In genomic region chrX:72498782-72499181, GRCh38 we compare ENCODE assay signal across 21 cellular contexts.
DNase-seq lines count a peak whose midpoint lies in the region; ATAC-seq lines count a peak whose summit lies in the region.
"Had no signal": no experiment of that assay in that cellular context is flagged by ENCODE, and none has a peak within 500 bp of the region (broad histone marks: within the 10 kb centered on the region; RNA-seq: fewer than 3 reads in every experiment).

No MANE protein-coding gene starts in this region.

- no peak overlapping the region for H2BK120ac ChIP-seq in mesendoderm (ENCODE audit: low read depth, low read length)

- no peak overlapping the region for H3K9ac ChIP-seq in mesendoderm (ENCODE audit: low read length)
- H3K9ac ChIP-seq: BLaER1 treated with 17β-estradiol and CSF1 and Interleukin-3, amounts not matched to agents 10 nM and 100 nM had no signal

- no peak overlapping the region for H3K18ac ChIP-seq in mesendoderm (ENCODE audit: low read length)

- no peak overlapping the region for H3K23ac ChIP-seq in mesendoderm (ENCODE audit: low read length)

- H3K4me2 ChIP-seq in mesendoderm (ENCODE audit: low read length), result no peak overlapping the region
- H3K4me2 ChIP-seq: BLaER1 treated with 17β-estradiol and CSF1 and Interleukin-3, amounts not matched to agents 10 nM and 100 nM had no signal

- H3K56ac ChIP-seq in mesendoderm (ENCODE audit: low read length), result no peak overlapping the region

- no peaks in the 10 kb centered on the region for H3K4me1 ChIP-seq in mesendoderm (ENCODE audit: control insufficient read depth, low read depth, low read length)
- H3K4me1 ChIP-seq: BLaER1 treated with 17β-estradiol and CSF1 and Interleukin-3, amounts not matched to agents 10 nM and 100 nM; esophagus muscularis mucosa; pancreas; transverse colon had no signal

- H2BK5ac ChIP-seq in mesendoderm (ENCODE audit: low read length), result no peak overlapping the region

- no peaks in the 10 kb centered on the region for H3K36me3 ChIP-seq in mesendoderm (ENCODE audit: control insufficient read depth, insufficient read depth, low read length)
- H3K36me3 ChIP-seq: esophagus muscularis mucosa, heart right ventricle, pancreas, transverse colon had no signal

- ATAC-seq in GM19438 (IDR thresholded peaks at IDR 0.05; ENCODE audit: low read depth, unreplicated experiment) (peak; percentile 60), HG02798 (IDR thresholded peaks at IDR 0.05; ENCODE audit: poor library complexity, unreplicated experiment) (peak; percentile 60)
- ATAC-seq: heart right ventricle, mucosa of descending colon, pancreas, Right ventricle myocardium inferior had no signal

- H3K4ac ChIP-seq in mesendoderm (ENCODE audit: low read depth, low read length), result no peak overlapping the region

- no peak overlapping the region for H2BK15ac ChIP-seq in mesendoderm (replicated peaks; ENCODE audit: low read depth)

- no peaks in the 10 kb centered on the region for H3K79me2 ChIP-seq in mesendoderm (ENCODE audit: control insufficient read depth, insufficient read depth, low read length)

- H2AK5ac ChIP-seq in mesendoderm (ENCODE audit: low read length), result no peak overlapping the region

- no peak overlapping the region for H3K27ac ChIP-seq in mesendoderm (ENCODE audit: low read depth, low read length)
- H3K27ac ChIP-seq: BLaER1 treated with 17β-estradiol and CSF1 and Interleukin-3, amounts not matched to agents 10 nM and 100 nM; esophagus muscularis mucosa; heart right ventricle; pancreas; skin epidermis; transverse colon had no signal

- H3K79me1 ChIP-seq in mesendoderm (ENCODE audit: low read length), result no peaks in the 10 kb centered on the region

- H3K4me3 ChIP-seq in mesendoderm (ENCODE audit: low read length), result no peak overlapping the region
- H3K4me3 ChIP-seq: BLaER1 treated with 17β-estradiol and CSF1 and Interleukin-3, amounts not matched to agents 10 nM and 100 nM; esophagus muscularis mucosa; heart right ventricle; mucosa of descending colon; pancreas; skin epidermis; transverse colon had no signal

- no peak overlapping the region for H4K5ac ChIP-seq in mesendoderm (ENCODE audit: low read length)

- H3K27me3 ChIP-seq in mesendoderm (ENCODE audit: insufficient read depth, low read length, poor library complexity), result no peaks in the 10 kb centered on the region
- H3K27me3 ChIP-seq: esophagus muscularis mucosa, transverse colon had no signal

- H4K8ac ChIP-seq in mesendoderm (ENCODE audit: low read depth, low read length), result no peak overlapping the region

- peak; percentile 61 for DNase-seq in OCI-M1 (lab: John Stamatoyannopoulos, UW)
- peak; percentile 76 for DNase-seq in mesendoderm
- no peak for DNase-seq in stimulated activated CD4-positive, alpha-beta T cell treated with anti-CD3 and anti-CD28 coated beads, Interleukin-2, amount 100 ng/mL, for 48 hours
- no peak for DNase-seq in AG08395 (ENCODE audit: low spot score)
- DNase-seq in NCI-H1694 treated with DMSO at 0.1 percent for 48 hours (lab: John Stamatoyannopoulos, UW), result no peak
- DNase-seq in activated CD4-positive, alpha-beta T cell treated with anti-CD3 and anti-CD28 coated beads, Interleukin-2, amount 50 U/mL, for 1 hour, result no peak
- DNase-seq: activated naive CD4-positive, alpha-beta T cell treated with Interleukin-2 at 50 U/mL for 16 hours; DND-41; heart right ventricle; HFFc6; mucosa of descending colon; NCI-H2081; NK-92 treated with Interleukin-12 subunit alpha and Interleukin-12 subunit beta, amount 100 ng/mL, for 24 hours; pancreas; transverse colon had no signal

Comparison
In these comparisons a context has a peak if more than half of its experiments do, and no peak if none do; other contexts are left out.
1. DNase-seq: peak in OCI-M1 (single experiment) and mesendoderm (single experiment); none in stimulated activated CD4-positive, alpha-beta T cell treated with anti-CD3 and anti-CD28 coated beads, Interleukin-2, amount 100 ng/mL, for 48 hours (0 of 2), AG08395 (single experiment), NCI-H1694 treated with DMSO at 0.1 percent for 48 hours (single experiment) and activated CD4-positive, alpha-beta T cell treated with anti-CD3 and anti-CD28 coated beads, Interleukin-2, amount 50 U/mL, for 1 hour (single experiment).